In genomic region chr12:28079539-28079938, GRCh38 we compare ENCODE assay signal across 14 cellular contexts.
DNase-seq lines count a peak whose midpoint lies in the region; ATAC-seq lines count a peak whose summit lies in the region.
"Had no signal": no experiment of that assay in that cellular context is flagged by ENCODE, and none has a peak within 500 bp of the region (broad histone marks: within the 10 kb centered on the region; RNA-seq: fewer than 3 reads in every experiment).

No MANE protein-coding gene starts in this region.

- H3K9me3 Mint-ChIP-seq in activated naive CD8-positive, alpha-beta T cell treated with anti-CD3 and anti-CD28 coated beads, Interleukin-2, amount 50 U/mL, for 24 hours: no peaks in the 10 kb centered on the region
- H3K9me3 Mint-ChIP-seq in activated naive CD8-positive, alpha-beta T cell treated with anti-CD3 and anti-CD28 coated beads for 36 hours: peaks cover 10% of the 10 kb centered on the region

- H3K4me3 Mint-ChIP-seq in activated naive CD8-positive, alpha-beta T cell treated with anti-CD3 and anti-CD28 coated beads, Interleukin-2, amount 50 U/mL, for 24 hours: no peak overlapping the region
- no peak overlapping the region for H3K4me3 Mint-ChIP-seq in activated naive CD8-positive, alpha-beta T cell treated with anti-CD3 and anti-CD28 coated beads for 36 hours
- H3K4me3 Mint-ChIP-seq: CD14-positive monocyte; CD8-positive, alpha-beta T cell had no signal

- peak; percentile 70 to 77 for ATAC-seq in activated CD4-positive, CD25-positive, alpha-beta regulatory T cell treated with anti-CD3 and anti-CD28 coated beads, Interleukin-2, amount 50 U/mL, for 24 hours
- peak; percentile 57 for ATAC-seq in activated naive CD8-positive, alpha-beta T cell treated with anti-CD3 and anti-CD28 coated beads, Interleukin-2, amount 50 U/mL, for 24 hours
- ATAC-seq in HG02763 (IDR thresholded peaks at IDR 0.05; ENCODE audit: unreplicated experiment) (no peak), GM18907 (IDR thresholded peaks at IDR 0.05; ENCODE audit: unreplicated experiment) (no peak), HG02938 (IDR thresholded peaks at IDR 0.05; ENCODE audit: unreplicated experiment) (no peak)
- ATAC-seq: CD8-positive, alpha-beta T cell had no signal

- H3K27ac Mint-ChIP-seq in activated naive CD8-positive, alpha-beta T cell treated with anti-CD3 and anti-CD28 coated beads, Interleukin-2, amount 50 U/mL, for 24 hours: no peak overlapping the region
- H3K27ac Mint-ChIP-seq in activated naive CD8-positive, alpha-beta T cell treated with anti-CD3 and anti-CD28 coated beads for 36 hours: no peak overlapping the region
- H3K27ac Mint-ChIP-seq: CD14-positive monocyte; CD8-positive, alpha-beta T cell had no signal

- peaks cover 2% of the 10 kb centered on the region for H3K4me1 Mint-ChIP-seq in activated naive CD8-positive, alpha-beta T cell treated with anti-CD3 and anti-CD28 coated beads, Interleukin-2, amount 50 U/mL, for 24 hours
- peaks cover 7% of the 10 kb centered on the region for H3K4me1 Mint-ChIP-seq in activated naive CD8-positive, alpha-beta T cell treated with anti-CD3 and anti-CD28 coated beads for 36 hours
- H3K4me1 Mint-ChIP-seq: CD14-positive monocyte had no signal

- H3K27me3 Mint-ChIP-seq in activated naive CD8-positive, alpha-beta T cell treated with anti-CD3 and anti-CD28 coated beads, Interleukin-2, amount 50 U/mL, for 24 hours: peaks cover 6% of the 10 kb centered on the region
- H3K27me3 Mint-ChIP-seq in activated naive CD8-positive, alpha-beta T cell treated with anti-CD3 and anti-CD28 coated beads for 36 hours: peaks cover 13% of the 10 kb centered on the region

- DNase-seq in activated CD4-positive, CD25-positive, alpha-beta regulatory T cell treated with anti-CD3 and anti-CD28 coated beads, Interleukin-2, amount 50 U/mL, for 72 hours: no peak
- DNase-seq in activated naive CD8-positive, alpha-beta T cell treated with anti-CD3 and anti-CD28 coated beads, Interleukin-2, amount 50 U/mL, for 24 hours: no peak
- DNase-seq in activated naive CD8-positive, alpha-beta T cell treated with anti-CD3 and anti-CD28 coated beads for 36 hours: no peak
- peak; percentile 28 for DNase-seq in myocyte (ENCODE audit: low read depth)
- DNase-seq: CD8-positive, alpha-beta T cell; COR-L47; DMS153; DMS79 treated with DMSO at 0.1 percent for 48 hours; GDM1 had no signal

- H3K36me3 Mint-ChIP-seq in activated naive CD8-positive, alpha-beta T cell treated with anti-CD3 and anti-CD28 coated beads, Interleukin-2, amount 50 U/mL, for 24 hours (ENCODE audit: low read depth): no peaks in the 10 kb centered on the region
- no peaks in the 10 kb centered on the region for H3K36me3 Mint-ChIP-seq in activated naive CD8-positive, alpha-beta T cell treated with anti-CD3 and anti-CD28 coated beads for 36 hours
- H3K36me3 Mint-ChIP-seq: CD14-positive monocyte; CD8-positive, alpha-beta T cell had no signal

Comparison
In these comparisons a context has a peak if more than half of its experiments do, and no peak if none do; other contexts are left out.
1. ATAC-seq: peak in activated CD4-positive, CD25-positive, alpha-beta regulatory T cell treated with anti-CD3 and anti-CD28 coated beads, Interleukin-2, amount 50 U/mL, for 24 hours (2 of 2) and activated naive CD8-positive, alpha-beta T cell treated with anti-CD3 and anti-CD28 coated beads, Interleukin-2, amount 50 U/mL, for 24 hours (single experiment); none in HG02763 (single experiment), GM18907 (single experiment) and HG02938 (single experiment).